8 cellular contexts compared by ENCODE assay signal in the genomic region with DNA sequence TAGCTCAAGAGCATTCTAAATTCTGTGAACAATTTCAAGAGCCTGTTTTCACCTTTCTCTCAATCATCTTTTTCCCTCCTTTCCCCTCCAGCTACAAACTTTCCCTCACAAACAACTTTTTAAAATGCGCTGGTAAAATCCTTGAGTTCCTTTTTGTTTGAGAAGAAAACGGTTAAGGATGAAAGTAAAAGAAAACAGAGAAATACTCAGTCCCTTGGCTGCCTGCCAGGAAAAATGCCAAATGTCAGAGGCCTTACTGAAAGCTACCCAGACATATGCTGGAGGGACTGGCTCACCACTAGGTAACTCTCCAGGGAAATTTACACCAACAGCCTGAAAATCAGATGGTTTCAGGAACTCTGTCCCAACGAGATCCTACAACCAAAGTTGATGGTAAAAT. TPM values are rescaled to one million over a fixed set of nuclear protein-coding genes. Genes with fewer than 3 reads are reported as not detected.
DNase-seq lines count a peak whose midpoint lies in the region; ATAC-seq and TF ChIP-seq lines count a peak whose summit lies in the region.

No MANE protein-coding gene starts in this region.

- H3K27ac ChIP-seq in DND-41 (ENCODE audit: low read length), result peak overlapping the region; percentile 39; the same call in 1 of the 2 replicates
- 0 out of 2 replicates have a peak overlapping the region, but pooled peaks have one; percentile 18 for H3K27ac ChIP-seq in HEK293 (ENCODE audit: extremely low read depth, low read depth, low read length)
- H3K27ac ChIP-seq in hepatocyte, result peak overlapping the region; percentile 18

- peak overlapping the region; percentile 7; the same call in 1 of the 2 replicates for H3K9ac ChIP-seq in DND-41 (ENCODE audit: low read depth, low read length)

- H3K9me3 ChIP-seq in DND-41 (ENCODE audit: insufficient read depth, low read length, severe bottlenecking) (no peaks in the 10 kb centered on the region), HEK293 (ENCODE audit: control insufficient read depth, insufficient read depth, low read depth, low read length) (no peaks in the 10 kb centered on the region), hepatocyte (ENCODE audit: low read depth) (no peaks in the 10 kb centered on the region)

- whole genome bisulfite sequencing in hepatocyte (ENCODE audit: low lambda C conversion rate, missing lambda C conversion rate), result 20% methylated on average over 3 of the region's 3 CpGs

- H3K27ac Mint-ChIP-seq in activated CD4-positive, alpha-beta T cell treated with anti-CD3 and anti-CD28 coated beads, Interleukin-2, amount 10 ng/mL, durations not matched to agents 7 days and 5 days, result no peak overlapping the region
- peak overlapping the region; percentile 90 for H3K27ac Mint-ChIP-seq in stimulated activated naive CD8-positive, alpha-beta T cell treated with anti-CD3 and anti-CD28 coated beads, Interleukin-15, Interleukin-2, amounts not matched to agents 100 ng/mL and 50 ng/mL, for 24 hours

- H3K4me1 ChIP-seq in DND-41 (ENCODE audit: insufficient read depth, low read length), result peaks cover 9% of the 10 kb centered on the region
- H3K4me1 ChIP-seq in HEK293 (ENCODE audit: control insufficient read depth, insufficient read depth, low read length), result peaks cover 12% of the 10 kb centered on the region
- H3K4me1 ChIP-seq in hepatocyte (ENCODE audit: insufficient read depth), result peaks cover 14% of the 10 kb centered on the region

- DNase-seq in DND-41 (peak; percentile 49), hepatocyte (ENCODE audit: low spot score) (peak; percentile 53), NK-92 (lab: John Stamatoyannopoulos, UW; ENCODE audit: unreplicated experiment) (no peak), HuH-7 (ENCODE audit: low spot score) (no peak), NCI-H1092 treated with DMSO at 0.1 percent for 48 hours (lab: John Stamatoyannopoulos, UW) (no peak)
- peak; percentile 16 for DNase-seq in activated CD4-positive, alpha-beta T cell treated with anti-CD3 and anti-CD28 coated beads, Interleukin-2, amount 10 ng/mL, durations not matched to agents 7 days and 5 days

- H3K36me3 ChIP-seq in DND-41 (ENCODE audit: insufficient read depth, low read length), result no peaks in the 10 kb centered on the region
- H3K36me3 ChIP-seq in HEK293 (ENCODE audit: control insufficient read depth in 2 of 2, insufficient read depth in 1 of 2, low read length in 2 of 2), result no peaks in the 10 kb centered on the region
- no peaks in the 10 kb centered on the region for H3K36me3 ChIP-seq in hepatocyte (replicated peaks; ENCODE audit: insufficient read depth, low read depth)

- peak; percentile 62; the same call in 1 of the 3 replicates for ATAC-seq in DND-41 (ENCODE audit: insufficient read depth, low read depth)

- TF ChIP-seq CTCF in DND-41 (IDR thresholded peaks at IDR 0.05; ENCODE audit: borderline replicate concordance, extremely low read depth, low read length, poor library complexity, severe bottlenecking) (no peak), HEK293 (tag by site-specific recombination; IDR thresholded peaks at IDR 0.05) (no peak), hepatocyte (IDR thresholded peaks at IDR 0.05; ENCODE audit: poor library complexity) (no peak)

- H3K4me3 Mint-ChIP-seq in activated CD4-positive, alpha-beta T cell treated with anti-CD3 and anti-CD28 coated beads, Interleukin-2, amount 10 ng/mL, durations not matched to agents 7 days and 5 days, result no peak overlapping the region
- peak overlapping the region; percentile 66 for H3K4me3 Mint-ChIP-seq in stimulated activated naive CD8-positive, alpha-beta T cell treated with anti-CD3 and anti-CD28 coated beads, Interleukin-15, Interleukin-2, amounts not matched to agents 100 ng/mL and 50 ng/mL, for 24 hours

- no peaks in the 10 kb centered on the region for H3K9me2 ChIP-seq in hepatocyte (replicated peaks; ENCODE audit: insufficient read depth)

- CTCF ChIA-PET in HEK293 (lab: Yijun Ruan, JAX), result interaction anchor here (0.8 to 2.0 kb wide), 2 partner anchors 9 to 14 kb away, joined by 3 to 9 read pairs; no protein-coding TSS in a partner anchor
- CTCF ChIA-PET in activated CD4-positive, alpha-beta T cell treated with anti-CD3 and anti-CD28 coated beads, Interleukin-2, amount 10 ng/mL, durations not matched to agents 7 days and 5 days (lab: Charles Lee), result interaction anchor here (1.2 to 2.2 kb wide), 2 partner anchors 10 to 15 kb away, joined by 3 to 9 read pairs; a partner anchor contains a TSS

- no peaks in the 10 kb centered on the region for H3K9me3 Mint-ChIP-seq in activated CD4-positive, alpha-beta T cell treated with anti-CD3 and anti-CD28 coated beads, Interleukin-2, amount 10 ng/mL, durations not matched to agents 7 days and 5 days
- H3K9me3 Mint-ChIP-seq in stimulated activated naive CD8-positive, alpha-beta T cell treated with anti-CD3 and anti-CD28 coated beads, Interleukin-15, Interleukin-2, amounts not matched to agents 100 ng/mL and 50 ng/mL, for 24 hours, result no peaks in the 10 kb centered on the region

- H4K20me1 ChIP-seq in DND-41 (ENCODE audit: insufficient read depth, low read length), result no peaks in the 10 kb centered on the region
- H4K20me1 ChIP-seq in hepatocyte (ENCODE audit: insufficient read depth, poor library complexity, severe bottlenecking), result no peaks in the 10 kb centered on the region

- H3K27me3 Mint-ChIP-seq in activated CD4-positive, alpha-beta T cell treated with anti-CD3 and anti-CD28 coated beads, Interleukin-2, amount 10 ng/mL, durations not matched to agents 7 days and 5 days, result no peaks in the 10 kb centered on the region
- H3K27me3 Mint-ChIP-seq in stimulated activated naive CD8-positive, alpha-beta T cell treated with anti-CD3 and anti-CD28 coated beads, Interleukin-15, Interleukin-2, amounts not matched to agents 100 ng/mL and 50 ng/mL, for 24 hours, result no peaks in the 10 kb centered on the region

- H3K4me2 ChIP-seq in DND-41 (ENCODE audit: insufficient read depth, low read length) (peak overlapping the region; percentile 19; the same call in 1 of the 2 replicates), hepatocyte (peak overlapping the region; percentile 6)

- H3K4me3 ChIP-seq in DND-41 (ENCODE audit: low read depth in 1 of 2, low read length in 2 of 2) (no peak overlapping the region), HEK293 (ENCODE audit: low read depth, low read length) (no peak overlapping the region), hepatocyte (no peak overlapping the region)

- H2AFZ ChIP-seq in DND-41 (ENCODE audit: low read depth, low read length), result no peak overlapping the region
- no peak overlapping the region for H2AFZ ChIP-seq in hepatocyte

- H3K27me3 ChIP-seq in DND-41 (ENCODE audit: insufficient read depth, low read length, poor library complexity), result no peaks in the 10 kb centered on the region
- H3K27me3 ChIP-seq in hepatocyte, result no peaks in the 10 kb centered on the region

- H3K4me1 Mint-ChIP-seq in activated CD4-positive, alpha-beta T cell treated with anti-CD3 and anti-CD28 coated beads, Interleukin-2, amount 10 ng/mL, durations not matched to agents 7 days and 5 days, result peaks cover 8% of the 10 kb centered on the region
- peaks cover 26% of the 10 kb centered on the region for H3K4me1 Mint-ChIP-seq in stimulated activated naive CD8-positive, alpha-beta T cell treated with anti-CD3 and anti-CD28 coated beads, Interleukin-15, Interleukin-2, amounts not matched to agents 100 ng/mL and 50 ng/mL, for 24 hours (ENCODE audit: low read depth)

- POLR2A ChIA-PET in HEK293 (lab: Yijun Ruan, JAX), result interaction anchor here (2.0 kb wide), 1 partner anchor 11 kb away, joined by 11 read pairs; a partner anchor contains a TSS
- POLR2A ChIA-PET in activated CD4-positive, alpha-beta T cell treated with anti-CD3 and anti-CD28 coated beads, Interleukin-2, amount 10 ng/mL, durations not matched to agents 7 days and 5 days (lab: Charles Lee), result no interaction called here

- H3K36me3 Mint-ChIP-seq in activated CD4-positive, alpha-beta T cell treated with anti-CD3 and anti-CD28 coated beads, Interleukin-2, amount 10 ng/mL, durations not matched to agents 7 days and 5 days (ENCODE audit: low read depth), result no peaks in the 10 kb centered on the region
- no peaks in the 10 kb centered on the region for H3K36me3 Mint-ChIP-seq in stimulated activated naive CD8-positive, alpha-beta T cell treated with anti-CD3 and anti-CD28 coated beads, Interleukin-15, Interleukin-2, amounts not matched to agents 100 ng/mL and 50 ng/mL, for 24 hours (ENCODE audit: low read depth)

- H3K79me2 ChIP-seq in DND-41 (ENCODE audit: insufficient read depth, low read length) (no peaks in the 10 kb centered on the region), hepatocyte (no peaks in the 10 kb centered on the region)

TF ChIP-seq in HEK293, 187 proteins besides CTCF, POLR2A, EP300 and RAD21 (continues in another document):
- TF ChIP-seq, protein P1, sequence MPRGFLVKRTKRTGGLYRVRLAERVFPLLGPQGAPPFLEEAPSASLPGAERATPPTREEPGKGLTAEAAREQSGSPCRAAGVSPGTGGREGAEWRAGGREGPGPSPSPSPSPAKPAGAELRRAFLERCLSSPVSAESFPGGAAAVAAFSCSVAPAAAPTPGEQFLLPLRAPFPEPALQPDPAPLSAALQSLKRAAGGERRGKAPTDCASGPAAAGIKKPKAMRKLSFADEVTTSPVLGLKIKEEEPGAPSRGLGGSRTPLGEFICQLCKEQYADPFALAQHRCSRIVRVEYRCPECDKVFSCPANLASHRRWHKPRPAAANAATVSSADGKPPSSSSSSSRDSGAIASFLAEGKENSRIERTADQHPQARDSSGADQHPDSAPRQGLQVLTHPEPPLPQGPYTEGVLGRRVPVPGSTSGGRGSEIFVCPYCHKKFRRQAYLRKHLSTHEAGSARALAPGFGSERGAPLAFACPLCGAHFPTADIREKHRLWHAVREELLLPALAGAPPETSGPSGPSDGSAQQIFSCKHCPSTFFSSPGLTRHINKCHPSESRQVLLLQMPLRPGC (tag by site-specific recombination; IDR thresholded peaks at IDR 0.05), result no peak
- TF ChIP-seq ZNF701 (tag by site-specific recombination; IDR thresholded peaks at IDR 0.05) (no peak), ZNF549 (tag by site-specific recombination; IDR thresholded peaks at IDR 0.05) (peak; percentile 47; the same call in 1 of the 2 replicates)
- TF ChIP-seq, protein P2, sequence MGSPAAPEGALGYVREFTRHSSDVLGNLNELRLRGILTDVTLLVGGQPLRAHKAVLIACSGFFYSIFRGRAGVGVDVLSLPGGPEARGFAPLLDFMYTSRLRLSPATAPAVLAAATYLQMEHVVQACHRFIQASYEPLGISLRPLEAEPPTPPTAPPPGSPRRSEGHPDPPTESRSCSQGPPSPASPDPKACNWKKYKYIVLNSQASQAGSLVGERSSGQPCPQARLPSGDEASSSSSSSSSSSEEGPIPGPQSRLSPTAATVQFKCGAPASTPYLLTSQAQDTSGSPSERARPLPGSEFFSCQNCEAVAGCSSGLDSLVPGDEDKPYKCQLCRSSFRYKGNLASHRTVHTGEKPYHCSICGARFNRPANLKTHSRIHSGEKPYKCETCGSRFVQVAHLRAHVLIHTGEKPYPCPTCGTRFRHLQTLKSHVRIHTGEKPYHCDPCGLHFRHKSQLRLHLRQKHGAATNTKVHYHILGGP (tag by site-specific recombination; IDR thresholded peaks at IDR 0.05), result peak; percentile 53; the same call in 1 of the 2 replicates

RNA-seq across cellular contexts. Expression of a gene that starts 11.0 kb away (rescaled TPM):
- total RNA-seq in activated CD4-positive, alpha-beta T cell treated with anti-CD3 and anti-CD28 coated beads, Interleukin-2, amount 10 ng/mL, durations not matched to agents 7 days and 5 days, result 100 to 1,000 TPM; 245 to 253 TPM
- 178 and 194 TPM in 2 replicates for total RNA-seq in hepatocyte
- polyA plus RNA-seq in hepatocyte, result 102 and 104 TPM in 2 replicates

Comparison
In these comparisons a context has a peak if more than half of its experiments do, and no peak if none do; other contexts are left out.
1. DNase-seq: peak in DND-41 (single experiment), activated CD4-positive, alpha-beta T cell treated with anti-CD3 and anti-CD28 coated beads, Interleukin-2, amount 10 ng/mL, durations not matched to agents 7 days and 5 days (single experiment) and hepatocyte (single experiment); none in NK-92 (single experiment), HuH-7 (single experiment) and NCI-H1092 treated with DMSO at 0.1 percent for 48 hours (single experiment).
2. Peak in every context shown above with its lines, with median percentiles within 50 percentile points of each other: H3K27ac ChIP-seq.